ENCODE assay signal across 1 cellular context in genomic region chr1:206658264-206658980, GRCh38.
TF ChIP-seq lines count a peak whose summit lies in the region.

No MANE protein-coding gene starts in this region.

TF ChIP-seq in GM12878, 131 proteins besides CTCF, POLR2A, EP300 and RAD21 (continued from another document):
- TF ChIP-seq CBX5 (IDR thresholded peaks at IDR 0.05; ENCODE audit: low read depth) = no peak
- no peak for TF ChIP-seq PAX5 (IDR thresholded peaks at IDR 0.05; ENCODE audit: borderline replicate concordance, low read depth, low read length)
- no peak for TF ChIP-seq POU2F2 (IDR thresholded peaks at IDR 0.05; ENCODE audit: borderline replicate concordance, low read depth, low read length)
- TF ChIP-seq RELB (IDR thresholded peaks at IDR 0.05; ENCODE audit: low read depth) = no peak
- no peak for TF ChIP-seq CHD4 (IDR thresholded peaks at IDR 0.05)
- no peak for TF ChIP-seq CEBPZ (IDR thresholded peaks at IDR 0.05; ENCODE audit: low read depth, low read length)
- no peak for TF ChIP-seq SIX5 (IDR thresholded peaks at IDR 0.05; ENCODE audit: low read depth, low read length, severe bottlenecking)
- TF ChIP-seq TARDBP (IDR thresholded peaks at IDR 0.05; ENCODE audit: borderline replicate concordance) = no peak
- TF ChIP-seq, protein P1, sequence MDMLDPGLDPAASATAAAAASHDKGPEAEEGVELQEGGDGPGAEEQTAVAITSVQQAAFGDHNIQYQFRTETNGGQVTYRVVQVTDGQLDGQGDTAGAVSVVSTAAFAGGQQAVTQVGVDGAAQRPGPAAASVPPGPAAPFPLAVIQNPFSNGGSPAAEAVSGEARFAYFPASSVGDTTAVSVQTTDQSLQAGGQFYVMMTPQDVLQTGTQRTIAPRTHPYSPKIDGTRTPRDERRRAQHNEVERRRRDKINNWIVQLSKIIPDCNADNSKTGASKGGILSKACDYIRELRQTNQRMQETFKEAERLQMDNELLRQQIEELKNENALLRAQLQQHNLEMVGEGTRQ (IDR thresholded peaks at IDR 0.05; ENCODE audit: borderline replicate concordance, low read depth, low read length) = no peak
- no peak for TF ChIP-seq RELA (IDR thresholded peaks at IDR 0.05; ENCODE audit: borderline replicate concordance, partially characterized antibody)
- TF ChIP-seq TAF1 (IDR thresholded peaks at IDR 0.05; ENCODE audit: borderline replicate concordance, low read depth, low read length) = 0 out of 2 replicates have a peak, but pooled peaks have one; percentile 11
